Comparison of ENCODE assay signal across 8 cellular contexts in the genomic region with DNA sequence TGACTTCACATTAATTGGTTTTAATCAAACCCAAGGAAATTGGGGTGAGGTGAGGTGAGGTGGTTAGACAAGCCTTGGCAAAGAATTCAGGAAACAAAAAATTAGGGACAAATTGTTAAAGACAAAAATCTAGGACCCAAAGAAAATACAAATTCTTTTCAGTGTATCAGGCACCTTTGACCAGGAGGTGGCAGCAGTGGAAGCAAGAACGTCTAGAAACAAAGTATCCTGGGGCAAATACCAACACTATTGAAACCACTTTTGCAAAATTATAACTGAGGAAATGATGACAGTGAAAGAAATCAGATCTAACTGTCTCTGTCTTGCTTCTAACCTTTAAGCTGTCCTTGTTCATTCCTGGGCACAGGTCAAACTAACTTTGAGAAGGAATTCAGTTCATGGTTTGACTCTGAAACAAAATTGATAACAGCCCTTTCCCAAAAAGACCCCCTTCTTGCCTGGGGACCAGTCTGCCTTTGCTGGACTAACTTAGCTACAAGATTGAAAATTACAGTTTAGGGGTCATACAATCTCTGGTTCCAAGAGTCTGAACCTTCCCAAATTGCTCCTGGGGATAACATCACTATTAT. TPM values are rescaled to one million over a fixed set of nuclear protein-coding genes. Genes with fewer than 3 reads are reported as not detected.
DNase-seq lines count a peak whose midpoint lies in the region; ATAC-seq and TF ChIP-seq lines count a peak whose summit lies in the region.

No MANE protein-coding gene starts in this region.

- TF ChIP-seq CTCF in CD4-positive, alpha-beta T cell (IDR thresholded peaks at IDR 0.05) = peak; percentile 75
- TF ChIP-seq CTCF in gastroesophageal sphincter (IDR thresholded peaks at IDR 0.05) = peak; percentile 52 to 70 (median 70)
- peak in 3 of 4 experiments; percentile 27 to 67 (median 63) for TF ChIP-seq CTCF in sigmoid colon (IDR thresholded peaks at IDR 0.05)

- TF ChIP-seq POLR2A in gastroesophageal sphincter (IDR thresholded peaks at IDR 0.05) (no peak), sigmoid colon (IDR thresholded peaks at IDR 0.05) (no peak)

- H3K4me3 ChIP-seq in gastroesophageal sphincter (no peak overlapping the region), sigmoid colon (no peak overlapping the region)

- intact Hi-C loops in CD4-positive, alpha-beta T cell (cut with DNase I, micrococcal nuclease) = loop anchor here (1.0 to 5.0 kb wide), 5 partner anchors 113 to 1076 kb away; no protein-coding TSS in a partner anchor
- intact Hi-C loops in sigmoid colon (cut with DNase I) = loop anchor here (5.0 kb wide), 1 partner anchor 111 kb away; no protein-coding TSS in a partner anchor

- H3K27ac ChIP-seq in CD4-positive, alpha-beta T cell (ENCODE audit: low read depth, low read length) = no peak overlapping the region
- H3K27ac ChIP-seq in gastroesophageal sphincter (no peak overlapping the region), sigmoid colon (no peak overlapping the region)

- H3K9me3 ChIP-seq in CD4-positive, alpha-beta T cell (ENCODE audit: control insufficient read depth, low read length) = no peaks in the 10 kb centered on the region
- H3K9me3 ChIP-seq in gastroesophageal sphincter (no peaks in the 10 kb centered on the region), sigmoid colon (no peaks in the 10 kb centered on the region)

- H3K9me3 Mint-ChIP-seq in CD4-positive, alpha-beta T cell = no peaks in the 10 kb centered on the region

- no peaks in the 10 kb centered on the region for H3K36me3 ChIP-seq in gastroesophageal sphincter
- H3K36me3 ChIP-seq in sigmoid colon = no peaks in the 10 kb centered on the region

- TF ChIP-seq EP300 in gastroesophageal sphincter (IDR thresholded peaks at IDR 0.05) (no peak), sigmoid colon (IDR thresholded peaks at IDR 0.05) (no peak)

- ATAC-seq in CD4-positive, alpha-beta T cell (ENCODE audit: poor library complexity) = peak; percentile 51
- ATAC-seq in GM19351 (IDR thresholded peaks at IDR 0.05; ENCODE audit: unreplicated experiment) = peak; percentile 84
- no peak for ATAC-seq in gastroesophageal sphincter
- ATAC-seq in HG02840 (IDR thresholded peaks at IDR 0.05; ENCODE audit: low FRiP score, unreplicated experiment) = no peak
- no peak for ATAC-seq in GM19452 (IDR thresholded peaks at IDR 0.05; ENCODE audit: unreplicated experiment)

- peaks cover 4% of the 10 kb centered on the region for H3K27me3 ChIP-seq in CD4-positive, alpha-beta T cell (ENCODE audit: control insufficient read depth, insufficient read depth, low read length)
- H3K27me3 ChIP-seq in gastroesophageal sphincter (no peaks in the 10 kb centered on the region), sigmoid colon (no peaks in the 10 kb centered on the region)

- 0 to 8% methylated on average over 1 of the region's 1 CpG for WGBS in gastroesophageal sphincter (ENCODE audit: low coverage in 1 of 2), 2 donors
- WGBS in sigmoid colon, 2 donors = 0% methylated on average over 1 of the region's 1 CpG

- no peak overlapping the region for H3K4me3 Mint-ChIP-seq in CD4-positive, alpha-beta T cell

- CTCF ChIA-PET in CD4-positive, alpha-beta T cell (lab: Charles Lee) = interaction anchor here (1.0 to 1.6 kb wide), 3 partner anchors 14 to 195 kb away, joined by 3 to 5 read pairs (median 3); no protein-coding TSS in a partner anchor

- POLR2A ChIA-PET in CD4-positive, alpha-beta T cell (lab: Charles Lee) = no interaction called here

- no peak overlapping the region for H3K27ac Mint-ChIP-seq in CD4-positive, alpha-beta T cell

- peaks cover 20% of the 10 kb centered on the region for H3K27me3 Mint-ChIP-seq in CD4-positive, alpha-beta T cell

- DNase-seq in CD4-positive, alpha-beta T cell = peak in 9 of 10 experiments; percentile 17 to 54 (median 40)
- DNase-seq in NCI-H446 (lab: John Stamatoyannopoulos, UW) (peak; percentile 16 to 72), activated T-cell treated with anti-CD3 and anti-CD28 coated beads for 4 hours (peak; percentile 59), sigmoid colon (no peak)

- H3K36me3 Mint-ChIP-seq in CD4-positive, alpha-beta T cell (ENCODE audit: low read depth) = no peaks in the 10 kb centered on the region

- no peaks in the 10 kb centered on the region for H3K4me1 Mint-ChIP-seq in CD4-positive, alpha-beta T cell (ENCODE audit: low read depth)

- H3K4me1 ChIP-seq in gastroesophageal sphincter (no peaks in the 10 kb centered on the region), sigmoid colon (no peaks in the 10 kb centered on the region)

RNA-seq across cellular contexts. Expression of gene ALKBH8, which starts 11.1 kb away (rescaled TPM):
- 1 to 10 TPM; 6.5 to 7.7 TPM for total RNA-seq in CD4-positive, alpha-beta T cell
- total RNA-seq in gastroesophageal sphincter (10 to 100 TPM in 2 of 4 donors, 1 to 10 TPM in 2; 4.9 to 11.4 (median 8.3) TPM), sigmoid colon (10 to 100 TPM in 1 of 4 donors, 1 to 10 TPM in 3; 5.8 to 11.1 (median 7.0) TPM)
- 1 to 10 TPM; 1.2 to 3.6 (median 1.6) TPM for polyA plus RNA-seq in sigmoid colon

RNA-seq across cellular contexts. Expression of gene ELMOD1, which starts 14.4 kb away (rescaled TPM):
- total RNA-seq in CD4-positive, alpha-beta T cell = not detected
- total RNA-seq in gastroesophageal sphincter = 1 to 10 TPM in 1 of 4 donors, under 1 TPM in 1, not detected in 2; 0.66 to 2.7 TPM
- total RNA-seq in sigmoid colon = 1 to 10 TPM in 1 of 4 donors, under 1 TPM in 3; 0.14 to 1.4 (median 0.52) TPM
- under 1 TPM in 1 of 3 donors, not detected in 2; 0.22 TPM for polyA plus RNA-seq in sigmoid colon

Comparison
In these comparisons a context has a peak if more than half of its experiments do, and no peak if none do; other contexts are left out.
1. ATAC-seq: peak in CD4-positive, alpha-beta T cell (single experiment) and GM19351 (single experiment); none in gastroesophageal sphincter (single experiment), HG02840 (single experiment) and GM19452 (single experiment).
2. Peak in every context shown above with its lines, with median percentiles within 50 percentile points of each other: CTCF ChIP-seq.